ENCODE assay signal across 8 cellular contexts in genomic region chr20:43459022-43459942, GRCh38. TPM values are rescaled to one million over a fixed set of nuclear protein-coding genes. Genes with fewer than 3 reads are reported as not detected.
DNase-seq lines count a peak whose midpoint lies in the region; ATAC-seq and TF ChIP-seq lines count a peak whose summit lies in the region.

No MANE protein-coding gene starts in this region.

- peak overlapping the region; percentile 100 for H3K9ac ChIP-seq in SU-DHL-6 (ENCODE audit: low read length)

- H3K4me1 Mint-ChIP-seq in GM23338, result peaks cover 11% of the 10 kb centered on the region
- peaks cover 8% of the 10 kb centered on the region for H3K4me1 Mint-ChIP-seq in endothelial cell (ENCODE audit: unreplicated experiment)
- peaks cover 40% of the 10 kb centered on the region for H3K4me1 Mint-ChIP-seq in osteocyte (ENCODE audit: unreplicated experiment)

- no peak for TF ChIP-seq CTCF in GM23338 (conservative IDR thresholded peaks at IDR 0.05; ENCODE audit: low read depth in 2 of 2)
- no peak for TF ChIP-seq CTCF in SU-DHL-6 (IDR thresholded peaks at IDR 0.05; ENCODE audit: insufficient read depth, low read length, poor library complexity, severe bottlenecking)
- TF ChIP-seq CTCF in endothelial cell (IDR thresholded peaks at IDR 0.05; ENCODE audit: unreplicated experiment), result no peak
- TF ChIP-seq CTCF in osteocyte (IDR thresholded peaks at IDR 0.05), result no peak

- H2AFZ ChIP-seq in GM23338 (no peak overlapping the region), SU-DHL-6 (ENCODE audit: low read depth, low read length, severe bottlenecking) (no peak overlapping the region)

- peaks cover 58% of the 10 kb centered on the region for H3K36me3 Mint-ChIP-seq in GM23338 (ENCODE audit: low read depth)
- H3K36me3 Mint-ChIP-seq in endothelial cell (ENCODE audit: low read depth, unreplicated experiment), result peaks cover 47% of the 10 kb centered on the region
- peaks cover 47% of the 10 kb centered on the region for H3K36me3 Mint-ChIP-seq in osteocyte (ENCODE audit: unreplicated experiment)

- H3K36me3 ChIP-seq in GM23338 (ENCODE audit: insufficient read depth), result peaks cover 47% of the 10 kb centered on the region
- peaks cover 52% of the 10 kb centered on the region for H3K36me3 ChIP-seq in SU-DHL-6 (ENCODE audit: low read length)

- H3F3A ChIP-seq in GM23338 (replicated peaks; ENCODE audit: low read depth) (0 out of 2 replicates have a peak, but pooled peaks cover 4% of the 10 kb centered on the region), SU-DHL-6 (ENCODE audit: insufficient read depth) (peaks cover 40% of the 10 kb centered on the region)

- H3K9me3 Mint-ChIP-seq in GM23338 (peaks cover 3% of the 10 kb centered on the region; the same call in 1 of the 3 replicates), endothelial cell (ENCODE audit: unreplicated experiment) (no peaks in the 10 kb centered on the region), osteocyte (ENCODE audit: unreplicated experiment) (no peaks in the 10 kb centered on the region)

- H3K27ac ChIP-seq in GM23338 (ENCODE audit: low read depth) (no peak overlapping the region), SU-DHL-6 (ENCODE audit: low read depth, low read length) (0 out of 2 replicates have a peak overlapping the region, but pooled peaks have one; percentile 25)

- H3K79me2 ChIP-seq in GM23338 (replicated peaks; ENCODE audit: insufficient read depth) (peaks cover 33% of the 10 kb centered on the region), SU-DHL-6 (ENCODE audit: insufficient read depth, low read length) (peaks cover 41% of the 10 kb centered on the region)

- ATAC-seq in GM23338, result no peak
- no peak for ATAC-seq in GM19395 (IDR thresholded peaks at IDR 0.05; ENCODE audit: unreplicated experiment)

- H3K4me2 ChIP-seq in GM23338 (peak overlapping the region; percentile 81), SU-DHL-6 (ENCODE audit: low read depth, low read length, poor library complexity, severe bottlenecking) (peak overlapping the region; percentile 77)

- peak overlapping the region; percentile 97 for H3K4me3 ChIP-seq in GM23338
- H3K4me3 ChIP-seq in SU-DHL-6 (ENCODE audit: insufficient read depth, low read length, poor library complexity, severe bottlenecking), result peak overlapping the region; percentile 79

- H4K20me1 ChIP-seq in GM23338 (replicated peaks; ENCODE audit: insufficient read depth) (peaks cover 21% of the 10 kb centered on the region), SU-DHL-6 (ENCODE audit: low read depth, low read length) (peaks cover 54% of the 10 kb centered on the region)

- H3K27ac Mint-ChIP-seq in GM23338 (peak overlapping the region; percentile 80), endothelial cell (ENCODE audit: unreplicated experiment) (peak overlapping the region; percentile 78), osteocyte (ENCODE audit: unreplicated experiment) (peak overlapping the region; percentile 54)

- H3K27me3 Mint-ChIP-seq in GM23338 (ENCODE audit: insufficient read depth, low read depth, poor library complexity), result peaks cover 10% of the 10 kb centered on the region
- peaks cover 8% of the 10 kb centered on the region for H3K27me3 Mint-ChIP-seq in endothelial cell (ENCODE audit: unreplicated experiment)
- H3K27me3 Mint-ChIP-seq in osteocyte (ENCODE audit: unreplicated experiment), result peaks cover 3% of the 10 kb centered on the region

- H3K9me3 ChIP-seq in SU-DHL-6 (ENCODE audit: insufficient read depth, low read length), result no peaks in the 10 kb centered on the region

- H3K9me2 ChIP-seq in GM23338 (ENCODE audit: insufficient read depth) (peaks cover 7% of the 10 kb centered on the region; the same call in 1 of the 2 replicates), SU-DHL-6 (replicated peaks; ENCODE audit: insufficient read depth, low read length) (no peaks in the 10 kb centered on the region)

- H3K27me3 ChIP-seq in GM23338 (ENCODE audit: insufficient read depth) (no peaks in the 10 kb centered on the region), SU-DHL-6 (ENCODE audit: low read length) (no peaks in the 10 kb centered on the region)

- DNase-seq in GM23338 (ENCODE audit: low spot score), result no peak
- DNase-seq in endothelial cell (ENCODE audit: low spot score), result no peak
- DNase-seq in osteocyte (ENCODE audit: extremely low spot score, unreplicated experiment), result no peak
- no peak for DNase-seq in NCI-H2029 treated with DMSO at 0.1 percent for 48 hours (lab: John Stamatoyannopoulos, UW)
- DNase-seq in hepatic stellate cell (ENCODE audit: low spot score), result no peak
- no peak for DNase-seq in effector CD4-positive, alpha-beta T cell

- H3K4me3 Mint-ChIP-seq in GM23338 (peak overlapping the region; percentile 93), endothelial cell (ENCODE audit: unreplicated experiment) (peak overlapping the region; percentile 94), osteocyte (ENCODE audit: unreplicated experiment) (peak overlapping the region; percentile 85)

- H3K4me1 ChIP-seq in GM23338 (ENCODE audit: insufficient read depth), result no peaks in the 10 kb centered on the region

TF ChIP-seq in GM23338, 12 proteins besides CTCF, POLR2A, EP300 and RAD21:
- TF ChIP-seq POLR2AphosphoS5 (IDR thresholded peaks at IDR 0.05; ENCODE audit: low read depth) (no peak), REST (IDR thresholded peaks at IDR 0.05; ENCODE audit: unreplicated experiment) (no peak), ETS1 (IDR thresholded peaks at IDR 0.05) (no peak), NANOG (IDR thresholded peaks at IDR 0.05; ENCODE audit: borderline replicate concordance) (no peak), STAT1 (IDR thresholded peaks at IDR 0.05; ENCODE audit: unreplicated experiment) (no peak), EZH2 (IDR thresholded peaks at IDR 0.05; ENCODE audit: low read depth, unreplicated experiment) (no peak), EZH2phosphoT487 (IDR thresholded peaks at IDR 0.05; ENCODE audit: unreplicated experiment) (no peak)

RNA-seq across cellular contexts. Expression of gene SRSF6, which starts 1.6 kb away (rescaled TPM):
- 61.5 and 62.3 TPM in 2 replicates for total RNA-seq in GM23338 (2014; rRNA removed; shearing (Covaris generic))
- 49.4 and 60.1 TPM in 2 replicates for polyA plus RNA-seq in GM23338 (2016; fragmentation: Nextera tagmentation; extraction: Ambion mirVana)
- 157 TPM for total RNA-seq in endothelial cell (ENCODE audit: unreplicated experiment)
- total RNA-seq in osteocyte, result 197 and 200 TPM in 2 replicates

RNA-seq across cellular contexts. Expression of gene L3MBTL1, which starts 48.2 kb away (rescaled TPM):
- total RNA-seq in GM23338 (2014; rRNA removed; shearing (Covaris generic)), result 17.4 and 33.6 TPM in 2 replicates
- 6.1 and 6.5 TPM in 2 replicates for polyA plus RNA-seq in GM23338 (2016; fragmentation: Nextera tagmentation; extraction: Ambion mirVana)
- total RNA-seq in endothelial cell (ENCODE audit: unreplicated experiment) (19.8 TPM), osteocyte (14.1 and 17.5 TPM in 2 replicates)
